8 cellular contexts compared by ENCODE assay signal in the genomic region with DNA sequence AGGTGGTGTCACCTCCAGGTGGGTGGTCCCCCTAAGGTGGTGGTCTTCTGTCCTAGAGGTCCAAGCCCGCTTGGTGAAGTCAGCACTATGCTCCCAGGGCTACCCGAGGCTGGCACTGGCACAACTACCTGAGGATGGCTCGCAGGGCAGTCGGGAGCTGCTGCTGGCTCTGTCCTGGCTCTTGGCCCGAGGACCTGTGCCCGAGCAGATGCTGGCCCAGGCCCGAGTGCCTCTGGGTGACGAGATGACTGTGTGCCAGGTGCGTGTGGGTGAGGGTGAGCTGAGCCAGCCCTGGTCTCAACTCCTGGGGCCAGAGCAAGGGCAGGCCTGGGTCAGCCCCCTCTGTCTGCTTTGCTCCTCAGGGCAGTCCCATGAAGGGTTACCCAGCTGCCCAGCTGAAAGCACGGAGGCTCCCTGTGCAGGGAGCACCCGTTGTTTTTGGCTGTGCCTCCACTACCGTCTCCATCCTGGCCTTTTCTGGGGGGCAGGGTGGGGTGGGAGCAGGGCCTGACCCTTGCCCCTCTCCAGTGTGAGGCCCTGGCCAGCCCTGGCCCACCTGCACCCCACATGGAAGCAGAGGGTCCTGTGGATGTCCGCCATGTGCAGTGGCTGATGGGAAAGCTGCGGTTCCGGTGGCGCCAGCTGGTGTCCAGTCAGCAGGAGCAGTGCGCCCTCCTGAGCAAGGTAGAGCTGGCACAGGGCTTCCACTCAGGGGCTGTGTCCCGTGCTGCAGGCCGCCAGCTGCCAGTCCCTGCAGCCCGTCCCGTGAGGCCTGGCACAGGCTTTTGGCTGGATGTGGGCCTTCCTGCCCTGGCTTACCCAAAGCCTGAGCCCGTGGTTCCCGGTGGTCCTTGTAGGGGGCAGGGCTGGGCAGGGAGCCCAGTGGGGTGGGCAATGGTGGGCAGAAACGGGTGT. TPM values are rescaled to one million over a fixed set of nuclear protein-coding genes. Genes with fewer than 3 reads are reported as not detected.
DNase-seq lines count a peak whose midpoint lies in the region; ATAC-seq and TF ChIP-seq lines count a peak whose summit lies in the region.

No MANE protein-coding gene starts in this region.

- H3K27ac ChIP-seq in left lung, result peak overlapping the region in 1 of 2 donors; percentile 97

- H3K9me3 ChIP-seq in left lung, result no peaks in the 10 kb centered on the region

- peaks cover 0 to 12% of the 10 kb centered on the region in 2 donors for H3K27me3 ChIP-seq in left lung

- H3K4me3 ChIP-seq in left lung, result peak overlapping the region in 1 of 2 donors; percentile 81

- no peak for ATAC-seq in left lung
- no peak for ATAC-seq in HG03135 (IDR thresholded peaks at IDR 0.05; ENCODE audit: unreplicated experiment)
- ATAC-seq in GM21717 (IDR thresholded peaks at IDR 0.05; ENCODE audit: unreplicated experiment), result no peak

- H3K36me3 ChIP-seq in left lung, result peaks cover 0 to 7% of the 10 kb centered on the region in 2 donors

- intact Hi-C loops in activated T-helper 1 cell treated with anti-CD3 and anti-CD28 coated beads, Interleukin-12 subunit alpha, Interleukin-12 subunit beta, Interleukin-2, Interleukin-4 antibody, amounts not matched to agents 30 ng/mL and 10 ng/mL and 1 ng/mL, durations not matched to agents 14 hours and 24 hours and 36 hours (cut with micrococcal nuclease), result loop anchor here (5.0 kb wide), 1 partner anchor 400 kb away; no protein-coding TSS in a partner anchor
- intact Hi-C loops in left lung (cut with DNase I), result no loop called here

- H3K4me1 ChIP-seq in left lung, result peaks cover 10 to 42% of the 10 kb centered on the region in 2 donors

- peak overlapping the region; percentile 95 for H3K27ac Mint-ChIP-seq in activated naive CD4-positive, alpha-beta T cell treated with anti-CD3 and anti-CD28 coated beads, Interleukin-2, amount 10 ng/mL, durations not matched to agents 7 days and 5 days
- H3K27ac Mint-ChIP-seq in activated T-helper 1 cell treated with anti-CD3 and anti-CD28 coated beads, Interleukin-12 subunit alpha, Interleukin-12 subunit beta, Interleukin-2, Interleukin-4 antibody, amounts not matched to agents 30 ng/mL and 10 ng/mL and 1 ng/mL, durations not matched to agents 14 hours and 24 hours and 36 hours, result peak overlapping the region; percentile 90
- H3K27ac Mint-ChIP-seq in type B pancreatic cell, result peak overlapping the region; percentile 71

- CTCF ChIA-PET in activated naive CD4-positive, alpha-beta T cell treated with anti-CD3 and anti-CD28 coated beads, Interleukin-2, amount 10 ng/mL, durations not matched to agents 7 days and 5 days (lab: Charles Lee), result interaction anchor here (1.0 to 4.2 kb wide), 4 partner anchors 11 to 122 kb away, joined by 3 to 97 read pairs (median 8); no protein-coding TSS in a partner anchor

- TF ChIP-seq CTCF in left lung (IDR thresholded peaks at IDR 0.05), result no peak
- TF ChIP-seq CTCF in type B pancreatic cell (conservative IDR thresholded peaks at IDR 0.05), result no peak

- peaks cover 7% of the 10 kb centered on the region for H3K36me3 Mint-ChIP-seq in activated naive CD4-positive, alpha-beta T cell treated with anti-CD3 and anti-CD28 coated beads, Interleukin-2, amount 10 ng/mL, durations not matched to agents 7 days and 5 days
- no peaks in the 10 kb centered on the region for H3K36me3 Mint-ChIP-seq in activated T-helper 1 cell treated with anti-CD3 and anti-CD28 coated beads, Interleukin-12 subunit alpha, Interleukin-12 subunit beta, Interleukin-2, Interleukin-4 antibody, amounts not matched to agents 30 ng/mL and 10 ng/mL and 1 ng/mL, durations not matched to agents 14 hours and 24 hours and 36 hours (ENCODE audit: low read depth)
- no peaks in the 10 kb centered on the region for H3K36me3 Mint-ChIP-seq in type B pancreatic cell

- DNase-seq in activated naive CD4-positive, alpha-beta T cell treated with anti-CD3 and anti-CD28 coated beads, Interleukin-2, amount 10 ng/mL, durations not matched to agents 7 days and 5 days, result no peak
- no peak for DNase-seq in activated naive CD4-positive, alpha-beta T cell treated with Interleukin-2 at 50 U/mL for 16 hours
- no peak for DNase-seq in activated T-helper 1 cell treated with anti-CD3 and anti-CD28 coated beads, Interleukin-12 subunit alpha, Interleukin-12 subunit beta, Interleukin-2, Interleukin-4 antibody, amounts not matched to agents 30 ng/mL and 10 ng/mL and 1 ng/mL, durations not matched to agents 14 hours and 24 hours and 36 hours (ENCODE audit: low spot score)
- DNase-seq in left lung (peak; percentile 34 to 82), type B pancreatic cell (ENCODE audit: extremely low spot score, unreplicated experiment) (no peak), HuH-7.5 (ENCODE audit: low spot score) (no peak)

- peaks cover 25% of the 10 kb centered on the region for H3K4me1 Mint-ChIP-seq in activated naive CD4-positive, alpha-beta T cell treated with anti-CD3 and anti-CD28 coated beads, Interleukin-2, amount 10 ng/mL, durations not matched to agents 7 days and 5 days
- H3K4me1 Mint-ChIP-seq in activated T-helper 1 cell treated with anti-CD3 and anti-CD28 coated beads, Interleukin-12 subunit alpha, Interleukin-12 subunit beta, Interleukin-2, Interleukin-4 antibody, amounts not matched to agents 30 ng/mL and 10 ng/mL and 1 ng/mL, durations not matched to agents 14 hours and 24 hours and 36 hours (ENCODE audit: low read depth), result peaks cover 8% of the 10 kb centered on the region
- H3K4me1 Mint-ChIP-seq in type B pancreatic cell (ENCODE audit: unreplicated experiment), result peaks cover 5% of the 10 kb centered on the region

- no peaks in the 10 kb centered on the region for H3K9me3 Mint-ChIP-seq in activated naive CD4-positive, alpha-beta T cell treated with anti-CD3 and anti-CD28 coated beads, Interleukin-2, amount 10 ng/mL, durations not matched to agents 7 days and 5 days
- no peaks in the 10 kb centered on the region for H3K9me3 Mint-ChIP-seq in activated T-helper 1 cell treated with anti-CD3 and anti-CD28 coated beads, Interleukin-12 subunit alpha, Interleukin-12 subunit beta, Interleukin-2, Interleukin-4 antibody, amounts not matched to agents 30 ng/mL and 10 ng/mL and 1 ng/mL, durations not matched to agents 14 hours and 24 hours and 36 hours
- no peaks in the 10 kb centered on the region for H3K9me3 Mint-ChIP-seq in type B pancreatic cell

- peak overlapping the region; percentile 76 for H3K4me3 Mint-ChIP-seq in activated naive CD4-positive, alpha-beta T cell treated with anti-CD3 and anti-CD28 coated beads, Interleukin-2, amount 10 ng/mL, durations not matched to agents 7 days and 5 days
- H3K4me3 Mint-ChIP-seq in activated T-helper 1 cell treated with anti-CD3 and anti-CD28 coated beads, Interleukin-12 subunit alpha, Interleukin-12 subunit beta, Interleukin-2, Interleukin-4 antibody, amounts not matched to agents 30 ng/mL and 10 ng/mL and 1 ng/mL, durations not matched to agents 14 hours and 24 hours and 36 hours, result peak overlapping the region; percentile 87
- peak overlapping the region; percentile 88 for H3K4me3 Mint-ChIP-seq in type B pancreatic cell

- H3K27me3 Mint-ChIP-seq in activated naive CD4-positive, alpha-beta T cell treated with anti-CD3 and anti-CD28 coated beads, Interleukin-2, amount 10 ng/mL, durations not matched to agents 7 days and 5 days, result peaks cover 5% of the 10 kb centered on the region
- no peaks in the 10 kb centered on the region for H3K27me3 Mint-ChIP-seq in activated T-helper 1 cell treated with anti-CD3 and anti-CD28 coated beads, Interleukin-12 subunit alpha, Interleukin-12 subunit beta, Interleukin-2, Interleukin-4 antibody, amounts not matched to agents 30 ng/mL and 10 ng/mL and 1 ng/mL, durations not matched to agents 14 hours and 24 hours and 36 hours (ENCODE audit: insufficient read depth)
- peaks cover 3% of the 10 kb centered on the region for H3K27me3 Mint-ChIP-seq in type B pancreatic cell

RNA-seq across cellular contexts. Expression of gene TEDC1, which starts 1.3 kb away (rescaled TPM):
- total RNA-seq in activated T-helper 1 cell treated with anti-CD3 and anti-CD28 coated beads, Interleukin-12 subunit alpha, Interleukin-12 subunit beta, Interleukin-2, Interleukin-4 antibody, amounts not matched to agents 30 ng/mL and 10 ng/mL and 1 ng/mL, durations not matched to agents 14 hours and 24 hours and 36 hours, result 44.5 and 46.1 TPM in 2 replicates
- 10 to 100 TPM; 12.8 to 16.8 TPM for total RNA-seq in left lung
- 11.9 and 22.1 TPM in 2 replicates for total RNA-seq in type B pancreatic cell (ENCODE audit: low replicate concordance)

RNA-seq across cellular contexts. Expression of gene CRIP1, which starts 5.6 kb away (rescaled TPM):
- total RNA-seq in activated T-helper 1 cell treated with anti-CD3 and anti-CD28 coated beads, Interleukin-12 subunit alpha, Interleukin-12 subunit beta, Interleukin-2, Interleukin-4 antibody, amounts not matched to agents 30 ng/mL and 10 ng/mL and 1 ng/mL, durations not matched to agents 14 hours and 24 hours and 36 hours, result 97.1 and 103 TPM in 2 replicates
- total RNA-seq in left lung, result 100 to 1,000 TPM; 171 to 281 TPM
- 5.1 and 15.4 TPM in 2 replicates for total RNA-seq in type B pancreatic cell (ENCODE audit: low replicate concordance)

RNA-seq across cellular contexts. Expression of gene CRIP2, which starts 17.7 kb away (rescaled TPM):
- total RNA-seq in activated T-helper 1 cell treated with anti-CD3 and anti-CD28 coated beads, Interleukin-12 subunit alpha, Interleukin-12 subunit beta, Interleukin-2, Interleukin-4 antibody, amounts not matched to agents 30 ng/mL and 10 ng/mL and 1 ng/mL, durations not matched to agents 14 hours and 24 hours and 36 hours, result not detected in 2 replicates
- 100 to 1,000 TPM; 172 to 224 TPM for total RNA-seq in left lung
- total RNA-seq in type B pancreatic cell (ENCODE audit: low replicate concordance), result 11.2 and 20.3 TPM in 2 replicates

RNA-seq across cellular contexts. Expression of gene TMEM121, which starts 34.1 kb away (rescaled TPM):
- total RNA-seq in activated T-helper 1 cell treated with anti-CD3 and anti-CD28 coated beads, Interleukin-12 subunit alpha, Interleukin-12 subunit beta, Interleukin-2, Interleukin-4 antibody, amounts not matched to agents 30 ng/mL and 10 ng/mL and 1 ng/mL, durations not matched to agents 14 hours and 24 hours and 36 hours, result 9.9 and 11.7 TPM in 2 replicates
- total RNA-seq in left lung, result 1 to 10 TPM; 2.4 to 3.0 TPM
- 1.4 and 5.5 TPM in 2 replicates for total RNA-seq in type B pancreatic cell (ENCODE audit: low replicate concordance)

Comparison
In these comparisons a context has a peak if more than half of its experiments do, and no peak if none do; other contexts are left out.
1. DNase-seq: peak in left lung (2 of 2); none in activated naive CD4-positive, alpha-beta T cell treated with anti-CD3 and anti-CD28 coated beads, Interleukin-2, amount 10 ng/mL, durations not matched to agents 7 days and 5 days (single experiment), activated naive CD4-positive, alpha-beta T cell treated with Interleukin-2 at 50 U/mL for 16 hours (single experiment), activated T-helper 1 cell treated with anti-CD3 and anti-CD28 coated beads, Interleukin-12 subunit alpha, Interleukin-12 subunit beta, Interleukin-2, Interleukin-4 antibody, amounts not matched to agents 30 ng/mL and 10 ng/mL and 1 ng/mL, durations not matched to agents 14 hours and 24 hours and 36 hours (single experiment), type B pancreatic cell (single experiment) and HuH-7.5 (single experiment).
2. RNA of gene CRIP2, which starts 17.7 kb away (total RNA-seq): 172 to 224 TPM in left lung and 11.2 to 20.3 TPM in type B pancreatic cell; not detected in activated T-helper 1 cell treated with anti-CD3 and anti-CD28 coated beads, Interleukin-12 subunit alpha, Interleukin-12 subunit beta, Interleukin-2, Interleukin-4 antibody, amounts not matched to agents 30 ng/mL and 10 ng/mL and 1 ng/mL, durations not matched to agents 14 hours and 24 hours and 36 hours; every median in the first group is over 10 times any median in the second.
3. Peak in every context shown above with its lines, with median percentiles within 50 percentile points of each other: H3K27ac Mint-ChIP-seq and H3K4me3 Mint-ChIP-seq.